ENCODE assay signal across 8 cellular contexts in the genomic region with DNA sequence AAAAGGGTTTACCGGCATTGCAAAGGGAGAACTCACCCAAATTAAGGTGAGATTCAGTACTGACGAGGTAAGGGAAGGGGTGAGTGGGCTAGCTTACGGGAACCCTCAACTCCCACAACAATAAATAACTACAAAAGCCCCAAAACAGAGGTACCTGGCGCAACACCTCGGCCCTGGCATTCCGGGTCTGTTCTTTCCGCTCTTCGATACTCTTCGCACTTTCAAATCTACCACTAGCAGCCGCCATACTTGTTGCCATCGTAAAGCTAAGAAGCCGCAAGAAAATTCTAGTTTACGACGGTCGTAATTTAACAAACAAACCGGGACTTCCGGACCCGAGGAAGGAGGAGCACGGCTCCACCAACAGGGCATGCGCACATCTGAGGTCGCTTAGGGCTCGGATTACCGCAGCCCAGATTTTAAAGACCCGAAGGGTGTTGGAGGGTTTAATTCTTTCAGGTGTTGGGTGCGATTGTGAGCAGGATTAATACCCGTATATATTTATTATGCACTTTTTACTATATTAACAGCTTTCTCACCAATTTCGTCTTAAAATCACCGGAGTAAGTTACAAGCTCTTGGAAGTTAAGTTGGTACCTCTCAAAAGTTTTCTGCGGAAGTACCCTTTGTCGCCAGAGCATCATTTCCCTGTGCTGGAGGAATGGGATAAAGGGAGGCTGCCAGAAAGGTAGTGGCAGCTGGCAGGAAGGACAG. TPM values are rescaled to one million over a fixed set of nuclear protein-coding genes. Genes with fewer than 3 reads are reported as not detected.
DNase-seq lines count a peak whose midpoint lies in the region; ATAC-seq and TF ChIP-seq lines count a peak whose summit lies in the region.

CWF19L2 (minus strand) TSS at position 268 of the 714 bp plus-strand sequence; CDS start at position 259, 9 bp downstream.

- POLR2A ChIA-PET in GM10248 (lab: Yijun Ruan, JAX), result no interaction called here

- peak; percentile 98 for ATAC-seq in HG02623 (IDR thresholded peaks at IDR 0.05; ENCODE audit: unreplicated experiment)

- H3K9me3 ChIP-seq in thymus (ENCODE audit: control insufficient read depth), result no peaks in the 10 kb centered on the region

- peak within 1 kb of the TSS; percentile 78 for H3K4me3 ChIP-seq in thymus (ENCODE audit: low read length)

- peaks cover 24% of the 10 kb centered on the region for H3K4me1 Mint-ChIP-seq in activated naive CD8-positive, alpha-beta T cell (ENCODE audit: low read depth)
- H3K4me1 Mint-ChIP-seq in osteocyte (ENCODE audit: unreplicated experiment), result peaks cover 13% of the 10 kb centered on the region

- DNase-seq in GM10248 (ENCODE audit: extremely low spot score) (peak; percentile 88), NCI-H1105 (lab: John Stamatoyannopoulos, UW) (peak; percentile 95), SKM-1 treated with dmso at 0.1 percent for 144 hours (lab: John Stamatoyannopoulos, UW; ENCODE audit: unreplicated experiment) (peak; percentile 94), head of caudate nucleus (peak; percentile 80 to 96 (median 91)), osteocyte (ENCODE audit: extremely low spot score, unreplicated experiment) (peak; percentile 95)

- H3K27me3 ChIP-seq in thymus (ENCODE audit: control insufficient read depth, insufficient read depth), result no peaks in the 10 kb centered on the region

- WGBS in thymus, result under 1% methylated on average over 30 of the region's 30 CpGs

- H3K36me3 ChIP-seq in thymus (ENCODE audit: control insufficient read depth, insufficient read depth), result peaks cover 13% of the 10 kb centered on the region

- peak within 1 kb of the TSS; percentile 92 for H3K27ac Mint-ChIP-seq in activated naive CD8-positive, alpha-beta T cell
- peak within 1 kb of the TSS; percentile 83 for H3K27ac Mint-ChIP-seq in osteocyte (ENCODE audit: unreplicated experiment)

- no peaks in the 10 kb centered on the region for H3K27me3 Mint-ChIP-seq in activated naive CD8-positive, alpha-beta T cell
- peaks cover 8% of the 10 kb centered on the region for H3K27me3 Mint-ChIP-seq in osteocyte (ENCODE audit: unreplicated experiment)

- H3K27ac ChIP-seq in thymus (ENCODE audit: low read depth), result peak within 1 kb of the TSS; percentile 87

- intact Hi-C loops in head of caudate nucleus (cut with DNase I), result no loop called here

- H3K9me3 Mint-ChIP-seq in activated naive CD8-positive, alpha-beta T cell (ENCODE audit: low read depth), result no peaks in the 10 kb centered on the region
- H3K9me3 Mint-ChIP-seq in osteocyte (ENCODE audit: unreplicated experiment), result no peaks in the 10 kb centered on the region

- H3K4me1 ChIP-seq in thymus (ENCODE audit: control insufficient read depth, insufficient read depth, low read length), result peaks cover 2% of the 10 kb centered on the region

- CTCF ChIA-PET in GM10248 (lab: Yijun Ruan, JAX), result interaction anchor here (0.9 to 1.5 kb wide), 6 partner anchors 11 to 106 kb away, joined by 3 to 9 read pairs (median 3); no protein-coding TSS in a partner anchor

- TF ChIP-seq CTCF in GM10248 (IDR thresholded peaks at IDR 0.05; ENCODE audit: control extremely low read depth, extremely low read depth, low read depth, missing control alignments) (no peak), osteocyte (IDR thresholded peaks at IDR 0.05) (no peak)

- H3K4me3 Mint-ChIP-seq in activated naive CD8-positive, alpha-beta T cell, result peak within 1 kb of the TSS; percentile 97
- H3K4me3 Mint-ChIP-seq in osteocyte (ENCODE audit: unreplicated experiment), result peak within 1 kb of the TSS; percentile 81

- peaks cover 6% of the 10 kb centered on the region for H3K36me3 Mint-ChIP-seq in activated naive CD8-positive, alpha-beta T cell
- H3K36me3 Mint-ChIP-seq in osteocyte (ENCODE audit: unreplicated experiment), result peaks cover 10% of the 10 kb centered on the region

RNA-seq across cellular contexts. Expression of gene CWF19L2, which starts in this region (rescaled TPM):
- 10.3 and 11.9 TPM in 2 replicates for total RNA-seq in osteocyte
- polyA plus RNA-seq in thymus, result 12.1 TPM

Comparison
In these comparisons a context has a peak if more than half of its experiments do, and no peak if none do; other contexts are left out.
1. Peak in every context shown above with its lines: DNase-seq, ATAC-seq, H3K4me3 ChIP-seq and H3K27ac ChIP-seq.